8 cellular contexts compared by ENCODE assay signal in the genomic region with DNA sequence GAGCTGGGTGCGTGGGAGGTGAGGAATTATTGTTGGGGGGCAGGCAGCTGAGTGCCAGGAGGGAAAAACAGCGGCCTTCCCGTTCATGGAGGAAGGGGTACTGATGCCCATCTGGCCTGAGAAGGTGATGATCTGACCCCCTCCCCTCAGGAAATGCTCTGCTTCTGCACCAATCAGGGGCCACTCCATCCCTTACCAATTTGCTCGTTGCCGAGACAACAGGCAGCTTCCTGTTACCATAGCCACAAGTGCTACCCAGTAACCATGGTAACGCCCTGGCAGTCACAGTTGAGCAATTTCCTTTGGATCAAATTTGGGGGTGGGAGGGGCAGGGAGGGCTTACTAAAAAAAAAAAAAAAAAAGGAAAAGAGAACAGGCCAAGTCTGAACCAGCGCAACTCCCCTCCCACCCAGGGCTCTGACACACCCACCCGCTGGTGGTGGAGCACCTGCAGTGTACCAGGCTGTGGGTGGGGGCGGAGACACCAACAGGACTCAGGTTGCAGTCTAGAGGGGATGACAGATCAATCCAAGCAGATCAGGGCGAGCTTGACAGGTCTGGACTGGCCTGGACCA. TPM values are rescaled to one million over a fixed set of nuclear protein-coding genes. Genes with fewer than 3 reads are reported as not detected.
DNase-seq lines count a peak whose midpoint lies in the region; ATAC-seq and TF ChIP-seq lines count a peak whose summit lies in the region.

No MANE protein-coding gene starts in this region.

- H2AFZ ChIP-seq in MM.1S (ENCODE audit: low read length), result no peak overlapping the region

- no peak for TF ChIP-seq EP300 in ovary (IDR thresholded peaks at IDR 0.05)

- intact Hi-C loops in ovary (cut with DNase I), result no loop called here

- H3K79me2 ChIP-seq in MM.1S (ENCODE audit: low read length), result no peaks in the 10 kb centered on the region

- H3K4me2 ChIP-seq in MM.1S (ENCODE audit: low read depth, low read length), result no peak overlapping the region

- H3K27ac ChIP-seq in ovary (no peak overlapping the region), MM.1S (ENCODE audit: low read length) (no peak overlapping the region)

- H3K9ac ChIP-seq in MM.1S (ENCODE audit: low read length), result no peak overlapping the region

- H3K27me3 ChIP-seq in ovary (no peaks in the 10 kb centered on the region), MM.1S (replicated peaks; ENCODE audit: insufficient read depth, low read length) (no peaks in the 10 kb centered on the region)

- no peaks in the 10 kb centered on the region for H4K20me1 ChIP-seq in MM.1S (ENCODE audit: insufficient read depth, low read length)

- no peaks in the 10 kb centered on the region for H3K9me2 ChIP-seq in MM.1S (replicated peaks; ENCODE audit: insufficient read depth, low read length)

- TF ChIP-seq CTCF in ovary (IDR thresholded peaks at IDR 0.05) (no peak), MM.1S (IDR thresholded peaks at IDR 0.05; ENCODE audit: low read length) (no peak)

- H3K36me3 ChIP-seq in ovary (no peaks in the 10 kb centered on the region), MM.1S (replicated peaks; ENCODE audit: insufficient read depth, low read length) (no peaks in the 10 kb centered on the region)

- H3K9me3 ChIP-seq in ovary, result no peaks in the 10 kb centered on the region
- no peaks in the 10 kb centered on the region for H3K9me3 ChIP-seq in MM.1S (replicated peaks; ENCODE audit: insufficient read depth, low read length)

- H3F3A ChIP-seq in MM.1S (ENCODE audit: insufficient read depth, low read length), result no peaks in the 10 kb centered on the region

- H3K4me1 ChIP-seq in ovary (ENCODE audit: insufficient read depth) (no peaks in the 10 kb centered on the region), MM.1S (ENCODE audit: low read length) (no peaks in the 10 kb centered on the region)

- no peak for TF ChIP-seq POLR2A in ovary (IDR thresholded peaks at IDR 0.05)

- ATAC-seq in HG02938 (IDR thresholded peaks at IDR 0.05; ENCODE audit: unreplicated experiment) (no peak), GM21528 (IDR thresholded peaks at IDR 0.05; ENCODE audit: low FRiP score, unreplicated experiment) (no peak)

- DNase-seq in GDM1 (lab: John Stamatoyannopoulos, UW) (peak; percentile 47), NCI-H524 (lab: John Stamatoyannopoulos, UW) (peak; percentile 69 to 78), activated T-helper 1 cell treated with Interleukin-2 at 50 U/mL for 16 hours (ENCODE audit: low read depth) (peak; percentile 11), iPS DF 19.7 (ENCODE audit: low read depth, low spot score) (peak; percentile 47), ovary (no peak), MM.1S (no peak)

- 69 to 77% (median 74%) methylated on average over 10 of the region's 10 CpGs for WGBS in ovary, 3 donors

- H3K4me3 ChIP-seq in ovary (no peak overlapping the region), MM.1S (ENCODE audit: low read length) (no peak overlapping the region)

RNA-seq across cellular contexts. Expression of gene CELF6, which starts 13.7 kb away (rescaled TPM):
- 1 to 10 TPM; 3.4 to 8.5 (median 4.7) TPM for total RNA-seq in ovary
- 1 to 10 TPM; 3.2 to 7.1 TPM for polyA plus RNA-seq in ovary

RNA-seq across cellular contexts. Expression of gene PARP6, which starts 33.9 kb away (rescaled TPM):
- total RNA-seq in ovary, result 10 to 100 TPM; 44.5 to 97.4 (median 70.0) TPM
- polyA plus RNA-seq in ovary, result 10 to 100 TPM; 51.5 to 73.3 TPM

Comparison
In these comparisons a context has a peak if more than half of its experiments do, and no peak if none do; other contexts are left out.
1. DNase-seq: peak in GDM1 (single experiment), NCI-H524 (2 of 2), activated T-helper 1 cell treated with Interleukin-2 at 50 U/mL for 16 hours (single experiment) and iPS DF 19.7 (single experiment); none in ovary (0 of 5) and MM.1S (single experiment).